In the genomic region with DNA sequence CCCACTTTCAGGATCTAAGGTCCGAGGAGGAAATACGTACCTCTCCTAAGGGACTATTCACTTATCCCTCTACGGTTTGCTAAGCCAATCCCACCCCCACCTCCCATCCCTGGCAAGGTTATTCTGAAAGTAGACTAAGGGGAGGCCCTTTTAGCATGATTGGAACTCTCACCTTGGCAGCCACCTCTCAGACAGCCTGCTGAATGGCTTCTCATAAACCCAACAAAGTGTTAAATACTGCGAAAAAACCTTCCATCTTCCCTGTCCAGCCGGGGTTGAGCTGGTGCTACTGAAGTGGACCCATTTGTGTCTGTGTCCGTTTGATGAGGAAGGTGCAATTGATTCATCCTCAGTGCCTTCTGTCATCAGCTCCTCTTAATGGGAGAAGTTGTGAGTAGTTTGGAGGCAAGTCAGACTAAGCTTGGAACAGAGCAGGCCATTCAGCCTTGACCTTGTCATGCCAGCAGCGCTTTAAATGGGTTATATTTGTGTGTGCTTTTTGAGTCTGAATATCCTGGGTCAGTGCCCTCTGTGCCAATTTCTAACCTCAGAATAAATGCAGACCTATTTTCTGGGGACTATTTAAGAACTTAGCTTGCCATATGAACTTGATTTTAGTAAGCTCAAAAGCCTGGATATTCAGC, we compare ENCODE assay signal across 2 cellular contexts.
TF ChIP-seq lines count a peak whose summit lies in the region.

No MANE protein-coding gene starts in this region.

TF ChIP-seq in liver, 16 proteins besides CTCF, POLR2A, EP300 and RAD21:
- TF ChIP-seq, protein P1, sequence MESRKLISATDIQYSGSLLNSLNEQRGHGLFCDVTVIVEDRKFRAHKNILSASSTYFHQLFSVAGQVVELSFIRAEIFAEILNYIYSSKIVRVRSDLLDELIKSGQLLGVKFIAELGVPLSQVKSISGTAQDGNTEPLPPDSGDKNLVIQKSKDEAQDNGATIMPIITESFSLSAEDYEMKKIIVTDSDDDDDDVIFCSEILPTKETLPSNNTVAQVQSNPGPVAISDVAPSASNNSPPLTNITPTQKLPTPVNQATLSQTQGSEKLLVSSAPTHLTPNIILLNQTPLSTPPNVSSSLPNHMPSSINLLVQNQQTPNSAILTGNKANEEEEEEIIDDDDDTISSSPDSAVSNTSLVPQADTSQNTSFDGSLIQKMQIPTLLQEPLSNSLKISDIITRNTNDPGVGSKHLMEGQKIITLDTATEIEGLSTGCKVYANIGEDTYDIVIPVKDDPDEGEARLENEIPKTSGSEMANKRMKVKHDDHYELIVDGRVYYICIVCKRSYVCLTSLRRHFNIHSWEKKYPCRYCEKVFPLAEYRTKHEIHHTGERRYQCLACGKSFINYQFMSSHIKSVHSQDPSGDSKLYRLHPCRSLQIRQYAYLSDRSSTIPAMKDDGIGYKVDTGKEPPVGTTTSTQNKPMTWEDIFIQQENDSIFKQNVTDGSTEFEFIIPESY (IDR thresholded peaks at IDR 0.05): no peak
- TF ChIP-seq, protein P2, sequence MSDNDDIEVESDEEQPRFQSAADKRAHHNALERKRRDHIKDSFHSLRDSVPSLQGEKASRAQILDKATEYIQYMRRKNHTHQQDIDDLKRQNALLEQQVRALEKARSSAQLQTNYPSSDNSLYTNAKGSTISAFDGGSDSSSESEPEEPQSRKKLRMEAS (IDR thresholded peaks at IDR 0.05): no peak
- TF ChIP-seq YY1 (IDR thresholded peaks at IDR 0.05) (no peak), HNF4G (IDR thresholded peaks at IDR 0.05) (no peak), SP1 (IDR thresholded peaks at IDR 0.05) (peak; percentile 46), FOXA1 (IDR thresholded peaks at IDR 0.05) (no peak), EGR1 (IDR thresholded peaks at IDR 0.05; ENCODE audit: low read depth in 2 of 2) (no peak), GABPA (IDR thresholded peaks at IDR 0.05 in 1 of 2, conservative IDR thresholded peaks at IDR 0.05 in 1 of 2) (no peak), HNF4A (conservative IDR thresholded peaks at IDR 0.05) (peak; percentile 30 to 58), TAF1 (conservative IDR thresholded peaks at IDR 0.05) (no peak), FOXA2 (IDR thresholded peaks at IDR 0.05) (no peak), RXRA (IDR thresholded peaks at IDR 0.05) (peak; percentile 90 to 95)
- TF ChIP-seq, protein P3, sequence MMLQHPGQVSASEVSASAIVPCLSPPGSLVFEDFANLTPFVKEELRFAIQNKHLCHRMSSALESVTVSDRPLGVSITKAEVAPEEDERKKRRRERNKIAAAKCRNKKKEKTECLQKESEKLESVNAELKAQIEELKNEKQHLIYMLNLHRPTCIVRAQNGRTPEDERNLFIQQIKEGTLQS (IDR thresholded peaks at IDR 0.05): no peak
TF ChIP-seq in liver: peak in this region for 3.

TF ChIP-seq in HepG2, 621 proteins besides CTCF, POLR2A, EP300 and RAD21:
- TF ChIP-seq, protein P4, sequence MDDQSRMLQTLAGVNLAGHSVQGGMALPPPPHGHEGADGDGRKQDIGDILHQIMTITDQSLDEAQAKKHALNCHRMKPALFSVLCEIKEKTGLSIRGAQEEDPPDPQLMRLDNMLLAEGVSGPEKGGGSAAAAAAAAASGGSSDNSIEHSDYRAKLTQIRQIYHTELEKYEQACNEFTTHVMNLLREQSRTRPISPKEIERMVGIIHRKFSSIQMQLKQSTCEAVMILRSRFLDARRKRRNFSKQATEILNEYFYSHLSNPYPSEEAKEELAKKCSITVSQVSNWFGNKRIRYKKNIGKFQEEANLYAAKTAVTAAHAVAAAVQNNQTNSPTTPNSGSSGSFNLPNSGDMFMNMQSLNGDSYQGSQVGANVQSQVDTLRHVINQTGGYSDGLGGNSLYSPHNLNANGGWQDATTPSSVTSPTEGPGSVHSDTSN (CRISPR knock-in tag; IDR thresholded peaks at IDR 0.05; ENCODE audit: borderline replicate concordance): no peak
- TF ChIP-seq ARNTL (CRISPR knock-in tag; IDR thresholded peaks at IDR 0.05) (no peak), RFXAP (CRISPR knock-in tag; IDR thresholded peaks at IDR 0.05; ENCODE audit: borderline replicate concordance) (no peak), IKZF1 (IDR thresholded peaks at IDR 0.05) (no peak), RARA (CRISPR knock-in tag; IDR thresholded peaks at IDR 0.05) (no peak), MED13 (CRISPR knock-in tag; IDR thresholded peaks at IDR 0.05) (no peak), ZNF138 (CRISPR knock-in tag; IDR thresholded peaks at IDR 0.05; ENCODE audit: low read depth) (no peak), ATAD3A (CRISPR knock-in tag; IDR thresholded peaks at IDR 0.05) (no peak), RNF2 (conservative IDR thresholded peaks at IDR 0.05; ENCODE audit: low read depth) (no peak), ZNF256 (CRISPR knock-in tag; conservative IDR thresholded peaks at IDR 0.05) (no peak), TBP (CRISPR knock-in tag; IDR thresholded peaks at IDR 0.05) (no peak), HNRNPK (IDR thresholded peaks at IDR 0.05; ENCODE audit: low read depth, low read length, poor library complexity, severe bottlenecking) (no peak), MIER2 (CRISPR knock-in tag; IDR thresholded peaks at IDR 0.05) (no peak)
- TF ChIP-seq, protein P5, sequence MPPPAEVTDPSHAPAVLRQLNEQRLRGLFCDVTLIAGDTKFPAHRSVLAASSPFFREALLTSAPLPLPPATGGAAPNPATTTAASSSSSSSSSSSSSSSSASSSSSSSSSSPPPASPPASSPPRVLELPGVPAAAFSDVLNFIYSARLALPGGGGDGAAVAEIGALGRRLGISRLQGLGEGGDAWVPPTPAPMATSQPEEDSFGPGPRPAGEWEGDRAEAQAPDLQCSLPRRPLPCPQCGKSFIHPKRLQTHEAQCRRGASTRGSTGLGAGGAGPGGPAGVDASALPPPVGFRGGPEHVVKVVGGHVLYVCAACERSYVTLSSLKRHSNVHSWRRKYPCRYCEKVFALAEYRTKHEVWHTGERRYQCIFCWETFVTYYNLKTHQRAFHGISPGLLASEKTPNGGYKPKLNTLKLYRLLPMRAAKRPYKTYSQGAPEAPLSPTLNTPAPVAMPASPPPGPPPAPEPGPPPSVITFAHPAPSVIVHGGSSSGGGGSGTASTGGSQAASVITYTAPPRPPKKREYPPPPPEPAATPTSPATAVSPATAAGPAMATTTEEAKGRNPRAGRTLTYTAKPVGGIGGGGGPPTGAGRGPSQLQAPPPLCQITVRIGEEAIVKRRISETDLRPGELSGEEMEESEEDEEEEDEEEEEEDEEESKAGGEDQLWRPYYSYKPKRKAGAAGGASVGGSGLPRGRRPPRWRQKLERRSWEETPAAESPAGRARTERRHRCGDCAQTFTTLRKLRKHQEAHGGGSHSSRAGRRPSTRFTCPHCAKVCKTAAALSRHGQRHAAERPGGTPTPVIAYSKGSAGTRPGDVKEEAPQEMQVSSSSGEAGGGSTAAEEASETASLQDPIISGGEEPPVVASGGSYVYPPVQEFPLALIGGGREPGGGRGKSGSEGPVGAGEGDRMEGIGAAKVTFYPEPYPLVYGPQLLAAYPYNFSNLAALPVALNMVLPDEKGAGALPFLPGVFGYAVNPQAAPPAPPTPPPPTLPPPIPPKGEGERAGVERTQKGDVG (CRISPR knock-in tag; IDR thresholded peaks at IDR 0.05; ENCODE audit: borderline replicate concordance): no peak
- TF ChIP-seq, protein P6, sequence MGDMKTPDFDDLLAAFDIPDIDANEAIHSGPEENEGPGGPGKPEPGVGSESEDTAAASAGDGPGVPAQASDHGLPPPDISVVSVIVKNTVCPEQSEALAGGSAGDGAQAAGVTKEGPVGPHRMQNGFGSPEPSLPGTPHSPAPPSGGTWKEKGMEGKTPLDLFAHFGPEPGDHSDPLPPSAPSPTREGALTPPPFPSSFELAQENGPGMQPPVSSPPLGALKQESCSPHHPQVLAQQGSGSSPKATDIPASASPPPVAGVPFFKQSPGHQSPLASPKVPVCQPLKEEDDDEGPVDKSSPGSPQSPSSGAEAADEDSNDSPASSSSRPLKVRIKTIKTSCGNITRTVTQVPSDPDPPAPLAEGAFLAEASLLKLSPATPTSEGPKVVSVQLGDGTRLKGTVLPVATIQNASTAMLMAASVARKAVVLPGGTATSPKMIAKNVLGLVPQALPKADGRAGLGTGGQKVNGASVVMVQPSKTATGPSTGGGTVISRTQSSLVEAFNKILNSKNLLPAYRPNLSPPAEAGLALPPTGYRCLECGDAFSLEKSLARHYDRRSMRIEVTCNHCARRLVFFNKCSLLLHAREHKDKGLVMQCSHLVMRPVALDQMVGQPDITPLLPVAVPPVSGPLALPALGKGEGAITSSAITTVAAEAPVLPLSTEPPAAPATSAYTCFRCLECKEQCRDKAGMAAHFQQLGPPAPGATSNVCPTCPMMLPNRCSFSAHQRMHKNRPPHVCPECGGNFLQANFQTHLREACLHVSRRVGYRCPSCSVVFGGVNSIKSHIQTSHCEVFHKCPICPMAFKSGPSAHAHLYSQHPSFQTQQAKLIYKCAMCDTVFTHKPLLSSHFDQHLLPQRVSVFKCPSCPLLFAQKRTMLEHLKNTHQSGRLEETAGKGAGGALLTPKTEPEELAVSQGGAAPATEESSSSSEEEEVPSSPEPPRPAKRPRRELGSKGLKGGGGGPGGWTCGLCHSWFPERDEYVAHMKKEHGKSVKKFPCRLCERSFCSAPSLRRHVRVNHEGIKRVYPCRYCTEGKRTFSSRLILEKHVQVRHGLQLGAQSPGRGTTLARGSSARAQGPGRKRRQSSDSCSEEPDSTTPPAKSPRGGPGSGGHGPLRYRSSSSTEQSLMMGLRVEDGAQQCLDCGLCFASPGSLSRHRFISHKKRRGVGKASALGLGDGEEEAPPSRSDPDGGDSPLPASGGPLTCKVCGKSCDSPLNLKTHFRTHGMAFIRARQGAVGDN (CRISPR knock-in tag; IDR thresholded peaks at IDR 0.05): no peak
- TF ChIP-seq, protein P7, sequence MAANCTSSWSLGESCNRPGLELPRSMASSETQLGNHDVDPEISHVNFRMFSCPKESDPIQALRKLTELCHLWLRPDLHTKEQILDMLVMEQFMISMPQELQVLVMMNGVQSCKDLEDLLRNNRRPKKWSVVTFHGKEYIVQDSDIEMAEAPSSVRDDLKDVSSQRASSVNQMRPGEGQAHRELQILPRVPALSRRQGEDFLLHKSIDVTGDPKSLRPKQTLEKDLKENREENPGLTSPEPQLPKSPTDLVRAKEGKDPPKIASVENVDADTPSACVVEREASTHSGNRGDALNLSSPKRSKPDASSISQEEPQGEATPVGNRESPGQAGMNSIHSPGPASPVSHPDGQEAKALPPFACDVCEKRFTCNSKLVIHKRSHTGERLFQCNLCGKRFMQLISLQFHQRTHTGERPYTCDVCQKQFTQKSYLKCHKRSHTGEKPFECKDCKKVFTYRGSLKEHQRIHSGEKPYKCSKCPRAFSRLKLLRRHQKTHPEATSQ (CRISPR knock-in tag; IDR thresholded peaks at IDR 0.05; ENCODE audit: borderline replicate concordance): no peak
